Comparison of ENCODE assay signal across 8 cellular contexts in the genomic region with DNA sequence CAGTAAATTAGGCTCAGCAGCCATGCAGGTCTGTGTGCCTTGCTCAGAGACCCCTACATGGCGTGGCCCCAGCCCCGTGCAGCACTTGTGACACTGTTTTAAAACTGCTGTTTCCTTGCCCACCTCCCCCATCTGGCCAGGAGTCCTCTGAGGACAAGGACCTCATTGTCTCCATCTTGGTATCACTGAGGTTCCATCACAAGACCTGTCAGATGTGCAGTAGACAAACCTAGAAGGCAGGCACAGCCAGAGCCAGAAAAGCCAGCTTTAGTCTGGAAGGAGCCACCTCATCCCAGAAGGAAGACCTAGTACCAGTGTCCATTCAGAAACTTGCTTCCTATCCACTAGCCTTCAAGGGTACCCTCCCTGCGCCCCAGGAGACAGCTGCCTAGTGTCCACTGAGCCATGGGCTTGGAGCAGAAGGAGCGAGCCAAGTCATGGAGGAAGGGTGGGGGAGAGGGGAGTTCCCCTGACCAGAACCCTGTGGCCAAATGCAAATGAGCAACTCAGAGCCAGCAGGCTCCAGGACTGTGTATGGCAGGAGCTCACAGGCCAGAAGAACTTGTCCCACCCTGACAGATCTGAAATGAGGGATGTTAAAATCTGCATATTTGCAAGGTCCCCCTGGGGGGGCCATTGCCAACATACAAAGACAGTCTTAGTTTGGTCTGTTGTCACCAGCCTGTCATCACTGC.
DNase-seq lines count a peak whose midpoint lies in the region; ATAC-seq and TF ChIP-seq lines count a peak whose summit lies in the region.

No MANE protein-coding gene starts in this region.

- no peak for TF ChIP-seq POLR2A in Peyer's patch (IDR thresholded peaks at IDR 0.05)

- H3K9ac ChIP-seq in trophoblast cell (ENCODE audit: low read length) = no peak overlapping the region

- peak overlapping the region; percentile 35 for H4K12ac ChIP-seq in trophoblast cell (ENCODE audit: low read depth, low read length)

- peak overlapping the region; percentile 59 for H3K14ac ChIP-seq in trophoblast cell (ENCODE audit: low read length)

- CTCF ChIA-PET in Calu3 (lab: Charles Lee) = no interaction called here

- H3K27ac Mint-ChIP-seq in HFFc6 (peak overlapping the region; percentile 99), Calu3 (ENCODE audit: unreplicated experiment) (no peak overlapping the region)

- no CpG with 5 or more reads among the region's 4 CpGs for WGBS in trophoblast cell (ENCODE audit: extremely low coverage, insufficient coverage, insufficient read length)

- H3K27me3 Mint-ChIP-seq in HFFc6 (ENCODE audit: insufficient read depth) = peaks cover 2% of the 10 kb centered on the region
- no peaks in the 10 kb centered on the region for H3K27me3 Mint-ChIP-seq in Calu3 (ENCODE audit: unreplicated experiment)

- peak; percentile 46 for ATAC-seq in GM18519 (IDR thresholded peaks at IDR 0.05; ENCODE audit: low FRiP score, unreplicated experiment)

- peaks cover 40% of the 10 kb centered on the region for H3K79me1 ChIP-seq in trophoblast cell (ENCODE audit: low read length)

- no peak overlapping the region for H2AFZ ChIP-seq in trophoblast cell (ENCODE audit: insufficient read depth, low read length, poor library complexity)

- H2AK5ac ChIP-seq in trophoblast cell (ENCODE audit: low read length) = peak overlapping the region; percentile 89

- no peak overlapping the region for H3K4me2 ChIP-seq in trophoblast cell (ENCODE audit: low read length)

- H3K4me1 Mint-ChIP-seq in HFFc6 (ENCODE audit: low read depth) = peaks cover 63% of the 10 kb centered on the region
- H3K4me1 Mint-ChIP-seq in Calu3 (ENCODE audit: low read depth, unreplicated experiment) = no peaks in the 10 kb centered on the region

- no peaks in the 10 kb centered on the region for H3K36me3 Mint-ChIP-seq in HFFc6 (ENCODE audit: low read depth)
- no peaks in the 10 kb centered on the region for H3K36me3 Mint-ChIP-seq in Calu3 (ENCODE audit: insufficient read depth, unreplicated experiment)

- H3K4me3 ChIP-seq in Peyer's patch = no peak overlapping the region
- H3K4me3 ChIP-seq in trophoblast cell (ENCODE audit: low read depth, low read length) = no peak overlapping the region

- H3K79me2 ChIP-seq in trophoblast cell (ENCODE audit: control insufficient read depth, insufficient read depth, low read length, poor library complexity) = peaks cover 4% of the 10 kb centered on the region

- H2BK120ac ChIP-seq in trophoblast cell (ENCODE audit: insufficient read depth, low read length, poor library complexity) = peak overlapping the region; percentile 67

- H2BK12ac ChIP-seq in trophoblast cell (ENCODE audit: low read length) = peak overlapping the region; percentile 86

- H3K27ac ChIP-seq in Peyer's patch = peak overlapping the region in 3 of 4 donors; percentile 74 to 87 (median 82)
- H3K27ac ChIP-seq in trophoblast cell (ENCODE audit: low read depth, low read length) = peak overlapping the region; percentile 34

- H3K27me3 ChIP-seq in Peyer's patch (no peaks in the 10 kb centered on the region), trophoblast cell (ENCODE audit: insufficient read depth, low read length) (no peaks in the 10 kb centered on the region)

- H3K36me3 ChIP-seq in Peyer's patch = no peaks in the 10 kb centered on the region
- no peaks in the 10 kb centered on the region for H3K36me3 ChIP-seq in trophoblast cell (ENCODE audit: control insufficient read depth in 1 of 2, insufficient read depth in 2 of 2, low read length in 2 of 2)

- DNase-seq in HFFc6 (no peak), Peyer's patch (peak in 2 of 3 donors; percentile 37 to 56), trophoblast cell (no peak), Calu3 (no peak), UCSD-AML1 (lab: John Stamatoyannopoulos, UW; ENCODE audit: unreplicated experiment) (no peak)
- no peak for DNase-seq in activated CD8-positive, alpha-beta memory T cell treated with anti-CD3 and anti-CD28 coated beads, Interleukin-2, amount 50 U/mL, for 4 hours
- no peak for DNase-seq in activated CD4-positive, alpha-beta T cell treated with anti-CD3 and anti-CD28 coated beads, Interleukin-2, amount 50 U/mL, for 48 hours

- H4K91ac ChIP-seq in trophoblast cell (ENCODE audit: low read depth, low read length) = peak overlapping the region; percentile 82

- intact Hi-C loops in Calu3 (cut with micrococcal nuclease; ENCODE audit: unreplicated experiment) = no loop called here

- no peaks in the 10 kb centered on the region for H3K9me3 ChIP-seq in Peyer's patch
- H3K9me3 ChIP-seq in trophoblast cell (ENCODE audit: insufficient read depth, low read depth, low read length) = peaks cover 1% of the 10 kb centered on the region

- peak overlapping the region; percentile 48 for H4K8ac ChIP-seq in trophoblast cell (ENCODE audit: low read depth, low read length)

- no TSS peak for BruUV-seq in Calu3 (replicated peaks; lab: Mats Ljungman, UMichigan)

- H3K18ac ChIP-seq in trophoblast cell (ENCODE audit: low read length) = peak overlapping the region; percentile 73

- peak overlapping the region; percentile 70 for H2BK5ac ChIP-seq in trophoblast cell (ENCODE audit: low read depth, low read length, poor library complexity)

- H3K9me3 Mint-ChIP-seq in HFFc6 (no peaks in the 10 kb centered on the region), Calu3 (ENCODE audit: low read depth, unreplicated experiment) (no peaks in the 10 kb centered on the region)

- H3K4ac ChIP-seq in trophoblast cell (ENCODE audit: low read depth, low read length) = peak overlapping the region; percentile 42

- TF ChIP-seq CTCF in HFFc6 (IDR thresholded peaks at IDR 0.05) (no peak), Peyer's patch (IDR thresholded peaks at IDR 0.05) (no peak), Calu3 (IDR thresholded peaks at IDR 0.05; ENCODE audit: unreplicated experiment) (no peak)

- H3K23ac ChIP-seq in trophoblast cell (ENCODE audit: low read length) = no peak overlapping the region

- H3K4me3 Mint-ChIP-seq in HFFc6 (no peak overlapping the region), Calu3 (ENCODE audit: low read depth, unreplicated experiment) (no peak overlapping the region)

- H3K4me1 ChIP-seq in Peyer's patch (peaks cover 0 to 32% (median 15%) of the 10 kb centered on the region in 4 donors), trophoblast cell (ENCODE audit: control insufficient read depth in 1 of 2, insufficient read depth in 2 of 2, low read length in 2 of 2) (peaks cover 32 to 37% of the 10 kb centered on the region in 2 experiments)

Comparison
In these comparisons a context has a peak if more than half of its experiments do, and no peak if none do; other contexts are left out.
1. DNase-seq: peak in Peyer's patch (2 of 3); none in HFFc6 (single experiment), trophoblast cell (0 of 2), activated CD8-positive, alpha-beta memory T cell treated with anti-CD3 and anti-CD28 coated beads, Interleukin-2, amount 50 U/mL, for 4 hours (single experiment), Calu3 (single experiment), UCSD-AML1 (single experiment) and activated CD4-positive, alpha-beta T cell treated with anti-CD3 and anti-CD28 coated beads, Interleukin-2, amount 50 U/mL, for 48 hours (0 of 2).